ENCODE assay signal across 22 cellular contexts in the genomic region with DNA sequence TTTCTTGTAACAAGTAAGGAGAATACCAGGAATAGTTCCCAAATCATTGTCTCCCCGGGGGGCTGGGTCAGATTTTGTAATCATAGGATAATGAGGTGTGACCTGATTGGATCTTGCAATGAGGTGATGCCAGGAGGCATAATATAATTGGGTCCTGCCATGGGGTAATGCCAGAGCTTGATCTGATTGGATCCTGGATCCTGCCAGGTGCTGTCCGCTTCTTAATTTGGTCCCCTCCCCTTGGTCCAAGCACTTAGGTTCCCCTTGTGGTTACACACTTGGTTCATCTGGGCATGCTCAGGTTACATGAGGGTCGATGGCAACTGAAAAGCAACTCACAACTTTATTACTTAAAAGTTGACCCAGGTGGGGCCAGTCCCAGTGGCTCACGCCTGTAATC.
"Had no signal": no experiment of that assay in that cellular context is flagged by ENCODE, and none has a peak within 500 bp of the region (broad histone marks: within the 10 kb centered on the region; RNA-seq: fewer than 3 reads in every experiment).

No MANE protein-coding gene starts in this region.

- H3K27ac Mint-ChIP-seq: effector memory CD8-positive, alpha-beta T cell; immature natural killer cell; natural killer cell treated with Interleukin-12 subunit alpha and Interleukin-12 subunit beta and Interleukin-15 and Interleukin-18, amount 100 ng/mL, for 72 hours; progenitor cell of endocrine pancreas had no signal

- H3K27me3 ChIP-seq: gastroesophageal sphincter, pancreas, thyroid gland, upper lobe of left lung, uterus had no signal

- H3K9me3 ChIP-seq: esophagus squamous epithelium, gastroesophageal sphincter, left ventricle myocardium inferior, lower lobe of right lung, pancreas, thyroid gland, upper lobe of left lung, uterus had no signal

- H3K9me3 Mint-ChIP-seq: effector memory CD8-positive, alpha-beta T cell; immature natural killer cell; memory B cell; natural killer cell treated with Interleukin-12 subunit alpha and Interleukin-12 subunit beta and Interleukin-15 and Interleukin-18, amount 100 ng/mL, for 72 hours had no signal

- H3K36me3 Mint-ChIP-seq: immature natural killer cell; memory B cell; natural killer cell treated with Interleukin-12 subunit alpha and Interleukin-12 subunit beta and Interleukin-15 and Interleukin-18, amount 100 ng/mL, for 72 hours had no signal

- H3K4me3 ChIP-seq: esophagus squamous epithelium, gastroesophageal sphincter, left ventricle myocardium inferior, lower lobe of right lung, pancreas, thyroid gland, upper lobe of left lung, uterus had no signal

- H3K36me3 ChIP-seq: esophagus squamous epithelium, gastroesophageal sphincter, left ventricle myocardium inferior, lower lobe of right lung, pancreas, thyroid gland, upper lobe of left lung, uterus had no signal

- H3K4me1 ChIP-seq: esophagus squamous epithelium, gastroesophageal sphincter, lower lobe of right lung, pancreas, thyroid gland, upper lobe of left lung, uterus had no signal

- ATAC-seq: effector memory CD8-positive, alpha-beta T cell; gastroesophageal sphincter; left cardiac atrium; lower lobe of right lung; natural killer cell treated with Interleukin-12 subunit alpha and Interleukin-12 subunit beta and Interleukin-15 and Interleukin-18, amount 100 ng/mL, for 72 hours; pancreas; right cardiac atrium had no signal

- H3K27ac ChIP-seq: esophagus squamous epithelium, gastroesophageal sphincter, left ventricle myocardium inferior, lower lobe of right lung, pancreas, thyroid gland, upper lobe of left lung, uterus had no signal

- H3K4me1 Mint-ChIP-seq: immature natural killer cell had no signal

- H3K4me3 Mint-ChIP-seq: effector memory CD8-positive, alpha-beta T cell; immature natural killer cell; memory B cell; natural killer cell treated with Interleukin-12 subunit alpha and Interleukin-12 subunit beta and Interleukin-15 and Interleukin-18, amount 100 ng/mL, for 72 hours had no signal

- DNase-seq: effector memory CD8-positive, alpha-beta T cell; esophagus squamous epithelium; foreskin fibroblast; glutamatergic neuron; immature natural killer cell; left cardiac atrium; left ventricle myocardium inferior; lower lobe of right lung; midbrain; occipital lobe; pancreas; right cardiac atrium; small intestine; stimulated activated CD4-positive, alpha-beta T cell treated with anti-CD3 and anti-CD28 coated beads, Interleukin-12 subunit alpha, Interleukin-12 subunit beta, amount 100 ng/mL, for 4 hours; stimulated activated naive CD4-positive, alpha-beta T cell treated with Interleukin-2 at 50 U/mL for 16 hours; thyroid gland; upper lobe of left lung; uterus had no signal
